8 cellular contexts compared by ENCODE assay signal in genomic region chr19:34555447-34555846, GRCh38.
DNase-seq lines count a peak whose midpoint lies in the region; ATAC-seq, FAIRE-seq and TF ChIP-seq lines count a peak whose summit lies in the region.

No MANE protein-coding gene starts in this region.

- H3K4me2 ChIP-seq in DND-41 (ENCODE audit: insufficient read depth, low read length) (no peak overlapping the region), SK-N-SH (no peak overlapping the region), keratinocyte (ENCODE audit: control insufficient read depth, extremely low read depth, insufficient read depth, low read depth, low read length) (no peak overlapping the region)

- H4K20me1 ChIP-seq in DND-41 (ENCODE audit: insufficient read depth, low read length), result no peaks in the 10 kb centered on the region
- H4K20me1 ChIP-seq in SK-N-SH (ENCODE audit: insufficient read depth), result no peaks in the 10 kb centered on the region
- H4K20me1 ChIP-seq in keratinocyte (ENCODE audit: control insufficient read depth, extremely low read depth, insufficient read depth, low read length), result no peaks in the 10 kb centered on the region

- TF ChIP-seq CTCF in DND-41 (IDR thresholded peaks at IDR 0.05; ENCODE audit: borderline replicate concordance, extremely low read depth, low read length, poor library complexity, severe bottlenecking) (peak; percentile 54), HL-60 (IDR thresholded peaks at IDR 0.05; ENCODE audit: insufficient read depth, low read length) (peak; percentile 7), SK-N-SH (IDR thresholded peaks at IDR 0.05) (peak; percentile 34), keratinocyte (optimal IDR thresholded peaks at IDR 0.05 in 1 of 3, IDR thresholded peaks at IDR 0.05 in 1 of 3, conservative IDR thresholded peaks at IDR 0.05 in 1 of 3; ENCODE audit: extremely low read depth in 1 of 3, insufficient read depth in 2 of 3, low read length in 3 of 3) (peak; percentile 24 to 54 (median 45)), upper lobe of left lung (IDR thresholded peaks at IDR 0.05) (no peak)

- no peak overlapping the region for H3K27ac Mint-ChIP-seq in activated T-cell treated with anti-CD3 and anti-CD28 coated beads, Interleukin-2, amount 50 U/mL, for 24 hours

- peaks cover 7% of the 10 kb centered on the region for H3K9me3 Mint-ChIP-seq in activated T-cell treated with anti-CD3 and anti-CD28 coated beads, Interleukin-2, amount 50 U/mL, for 24 hours

- no peak overlapping the region for H3K4me3 ChIP-seq in DND-41 (ENCODE audit: low read depth in 1 of 2, low read length in 2 of 2)
- H3K4me3 ChIP-seq in HL-60 (replicated peaks; ENCODE audit: insufficient read depth, low read length), result no peak overlapping the region
- H3K4me3 ChIP-seq in SK-N-SH (ENCODE audit: low read depth in 2 of 2, low read length in 1 of 2), result no peak overlapping the region
- no peak overlapping the region for H3K4me3 ChIP-seq in keratinocyte (ENCODE audit: control insufficient read depth in 2 of 3, extremely low read depth in 1 of 3, insufficient read depth in 2 of 3, low read depth in 1 of 3, low read length in 3 of 3)
- H3K4me3 ChIP-seq in upper lobe of left lung, result no peak overlapping the region

- no peaks in the 10 kb centered on the region for H3K9me3 ChIP-seq in DND-41 (ENCODE audit: insufficient read depth, low read length, severe bottlenecking)
- no peaks in the 10 kb centered on the region for H3K9me3 ChIP-seq in SK-N-SH
- no peaks in the 10 kb centered on the region for H3K9me3 ChIP-seq in keratinocyte (ENCODE audit: control insufficient read depth, low read depth, low read length)
- H3K9me3 ChIP-seq in upper lobe of left lung, result peaks cover 0 to 3% (median under 1%) of the 10 kb centered on the region in 4 donors

- peak; percentile 49; the same call in 2 of the 3 replicates for ATAC-seq in DND-41 (ENCODE audit: insufficient read depth, low read depth)
- no peak for ATAC-seq in upper lobe of left lung (ENCODE audit: low FRiP score in 2 of 2)
- ATAC-seq in GM21717 (IDR thresholded peaks at IDR 0.05; ENCODE audit: unreplicated experiment), result no peak

- TF ChIP-seq EP300 in SK-N-SH (IDR thresholded peaks at IDR 0.05; ENCODE audit: borderline replicate concordance in 1 of 2, low read depth in 1 of 2, low read length in 1 of 2) (no peak), upper lobe of left lung (IDR thresholded peaks at IDR 0.05) (no peak)

- H3K36me3 ChIP-seq in DND-41 (ENCODE audit: insufficient read depth, low read length) (no peaks in the 10 kb centered on the region), SK-N-SH (replicated peaks in 1 of 2; ENCODE audit: control insufficient read depth in 1 of 2, insufficient read depth in 2 of 2, low read length in 1 of 2) (no peaks in the 10 kb centered on the region), keratinocyte (ENCODE audit: control insufficient read depth in 2 of 2, extremely low read depth in 1 of 2, insufficient read depth in 2 of 2, low read length in 2 of 2) (no peaks in the 10 kb centered on the region), upper lobe of left lung (no peaks in the 10 kb centered on the region)

- no peak overlapping the region for H3K27ac ChIP-seq in DND-41 (ENCODE audit: low read length)
- no peak overlapping the region for H3K27ac ChIP-seq in HL-60 (replicated peaks)
- H3K27ac ChIP-seq in SK-N-SH (ENCODE audit: low read depth in 2 of 2, low read length in 1 of 2), result no peak overlapping the region
- no peak overlapping the region for H3K27ac ChIP-seq in keratinocyte (ENCODE audit: control insufficient read depth, insufficient read depth, low read length)
- no peak overlapping the region for H3K27ac ChIP-seq in upper lobe of left lung

- H3K9ac ChIP-seq in DND-41 (ENCODE audit: low read depth, low read length), result no peak overlapping the region
- no peak overlapping the region for H3K9ac ChIP-seq in SK-N-SH
- no peak overlapping the region for H3K9ac ChIP-seq in keratinocyte (ENCODE audit: control insufficient read depth, extremely low read depth, insufficient read depth, low read length)

- POLR2A ChIA-PET in SK-N-SH (lab: Yijun Ruan, JAX), result no interaction called here

- peak; percentile 27; the same call in 1 of the 2 replicates for TF ChIP-seq RAD21 in SK-N-SH (IDR thresholded peaks at IDR 0.05; ENCODE audit: low read length)

- no peak overlapping the region for H2AFZ ChIP-seq in DND-41 (ENCODE audit: low read depth, low read length)
- H2AFZ ChIP-seq in SK-N-SH (ENCODE audit: low read depth), result no peak overlapping the region
- H2AFZ ChIP-seq in keratinocyte (ENCODE audit: control insufficient read depth, low read length), result no peak overlapping the region

- H3K27me3 ChIP-seq in DND-41 (ENCODE audit: insufficient read depth, low read length, poor library complexity) (peaks cover 5% of the 10 kb centered on the region), HL-60 (ENCODE audit: insufficient read depth, poor library complexity, severe bottlenecking) (no peaks in the 10 kb centered on the region), SK-N-SH (ENCODE audit: insufficient read depth) (no peaks in the 10 kb centered on the region; the same call in 1 of the 2 replicates), keratinocyte (ENCODE audit: control insufficient read depth, extremely low read depth, insufficient read depth, low read length) (no peaks in the 10 kb centered on the region), upper lobe of left lung (no peaks in the 10 kb centered on the region)

- no peaks in the 10 kb centered on the region for H3F3A ChIP-seq in SK-N-SH (replicated peaks; ENCODE audit: insufficient read depth)

- peaks cover 66% of the 10 kb centered on the region for H3K27me3 Mint-ChIP-seq in activated T-cell treated with anti-CD3 and anti-CD28 coated beads, Interleukin-2, amount 50 U/mL, for 24 hours

- DNase-seq in DND-41 (peak; percentile 29), HL-60 (ENCODE audit: low read depth in 1 of 2, low spot score in 1 of 2) (peak in 1 of 2 experiments; percentile 10), SK-N-SH (no peak), keratinocyte (ENCODE audit: low read depth, low spot score) (no peak), upper lobe of left lung (no peak), pons (ENCODE audit: low spot score) (no peak)
- no peak for DNase-seq in activated T-cell treated with anti-CD3 and anti-CD28 coated beads, Interleukin-2, amount 50 U/mL, for 24 hours

- 31% methylated on average over 6 of the region's 6 CpGs for WGBS in SK-N-SH (ENCODE audit: low lambda C conversion rate)
- 76 to 81% methylated on average over 5 to 6 of the region's 6 CpGs for WGBS in upper lobe of left lung, 2 donors

- TF ChIP-seq POLR2A in upper lobe of left lung (IDR thresholded peaks at IDR 0.05), result no peak

- no peaks in the 10 kb centered on the region for H3K4me1 Mint-ChIP-seq in activated T-cell treated with anti-CD3 and anti-CD28 coated beads, Interleukin-2, amount 50 U/mL, for 24 hours (ENCODE audit: low read depth)

- CTCF ChIA-PET in SK-N-SH (lab: Yijun Ruan, JAX), result interaction anchor here (0.9 to 1.9 kb wide), 3 partner anchors 17 to 54 kb away, joined by 3 to 5 read pairs (median 3); no protein-coding TSS in a partner anchor

- no peak for FAIRE-seq in keratinocyte (lab: Jason Lieb, UNC)

- H3K36me3 Mint-ChIP-seq in activated T-cell treated with anti-CD3 and anti-CD28 coated beads, Interleukin-2, amount 50 U/mL, for 24 hours (ENCODE audit: low read depth), result no peaks in the 10 kb centered on the region

- no peaks in the 10 kb centered on the region for H3K4me1 ChIP-seq in DND-41 (ENCODE audit: insufficient read depth, low read length)
- no peaks in the 10 kb centered on the region for H3K4me1 ChIP-seq in SK-N-SH (ENCODE audit: control insufficient read depth in 1 of 2, insufficient read depth in 2 of 2, low read depth in 1 of 2, low read length in 1 of 2)
- H3K4me1 ChIP-seq in keratinocyte (ENCODE audit: control insufficient read depth, extremely low read depth, insufficient read depth, low read length), result no peaks in the 10 kb centered on the region
- H3K4me1 ChIP-seq in upper lobe of left lung, result no peaks in the 10 kb centered on the region

- H3K4me3 Mint-ChIP-seq in activated T-cell treated with anti-CD3 and anti-CD28 coated beads, Interleukin-2, amount 50 U/mL, for 24 hours, result no peak overlapping the region

- no peaks in the 10 kb centered on the region for H3K9me2 ChIP-seq in SK-N-SH

- no peaks in the 10 kb centered on the region for H3K9me1 ChIP-seq in keratinocyte (ENCODE audit: control insufficient read depth, extremely low read depth, insufficient read depth, low read length)

- H3K79me2 ChIP-seq in DND-41 (ENCODE audit: insufficient read depth, low read length) (no peaks in the 10 kb centered on the region), SK-N-SH (ENCODE audit: insufficient read depth) (no peaks in the 10 kb centered on the region), keratinocyte (ENCODE audit: control insufficient read depth, insufficient read depth, low read length) (no peaks in the 10 kb centered on the region)

- dilution Hi-C loops in keratinocyte (cut with MboI; ENCODE audit: extremely low pct_ligation_motif_present, low sequenced_read_pairs), result no loop called here

TF ChIP-seq in SK-N-SH, 30 proteins besides CTCF, POLR2A, EP300 and RAD21 (continues in another document):
- TF ChIP-seq RCOR1 (IDR thresholded peaks at IDR 0.05; ENCODE audit: low read length) (no peak), TEAD4 (IDR thresholded peaks at IDR 0.05; ENCODE audit: borderline replicate concordance, insufficient read depth) (no peak), JUND (IDR thresholded peaks at IDR 0.05) (no peak), RFX5 (IDR thresholded peaks at IDR 0.05; ENCODE audit: low read length) (no peak), FOSL2 (IDR thresholded peaks at IDR 0.05; ENCODE audit: borderline replicate concordance, low read depth) (no peak), MXI1 (IDR thresholded peaks at IDR 0.05; ENCODE audit: low read depth, low read length) (no peak), FOXM1 (IDR thresholded peaks at IDR 0.05; ENCODE audit: low read depth) (no peak), YY1 (IDR thresholded peaks at IDR 0.05; ENCODE audit: low read depth) (no peak), IRF3 (IDR thresholded peaks at IDR 0.05; ENCODE audit: low read depth, low read length) (no peak)

Comparison
In these comparisons a context has a peak if more than half of its experiments do, and no peak if none do; other contexts are left out.
1. CTCF ChIP-seq: peak in DND-41 (single experiment), HL-60 (single experiment), SK-N-SH (single experiment) and keratinocyte (3 of 3); none in upper lobe of left lung (0 of 6).